ENCODE assay signal across 1 cellular context in the genomic region with DNA sequence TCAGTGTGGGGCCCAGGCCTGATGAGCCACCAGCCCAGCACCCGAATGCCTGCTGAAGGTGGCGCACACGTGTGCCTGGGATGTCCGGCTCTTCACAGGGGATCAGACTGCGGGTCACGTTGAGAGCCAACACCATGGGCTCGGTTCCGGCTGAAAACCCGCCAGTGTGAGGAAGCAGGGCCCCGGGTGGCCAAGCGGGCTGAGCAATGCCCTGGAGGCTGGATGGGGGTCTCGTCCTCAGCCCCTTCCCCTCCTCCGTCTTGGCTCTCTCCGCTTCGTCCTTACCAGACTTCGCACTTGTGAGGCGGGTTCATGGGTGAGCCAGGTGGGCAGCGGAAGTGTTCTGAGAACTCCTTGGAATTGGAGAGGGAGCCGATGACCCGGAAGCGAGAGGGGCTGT.
TF ChIP-seq lines count a peak whose summit lies in the region.

No MANE protein-coding gene starts in this region.

TF ChIP-seq in K562, 482 proteins besides CTCF, POLR2A, EP300 and RAD21 (continued from another document):
- TF ChIP-seq, protein P1, sequence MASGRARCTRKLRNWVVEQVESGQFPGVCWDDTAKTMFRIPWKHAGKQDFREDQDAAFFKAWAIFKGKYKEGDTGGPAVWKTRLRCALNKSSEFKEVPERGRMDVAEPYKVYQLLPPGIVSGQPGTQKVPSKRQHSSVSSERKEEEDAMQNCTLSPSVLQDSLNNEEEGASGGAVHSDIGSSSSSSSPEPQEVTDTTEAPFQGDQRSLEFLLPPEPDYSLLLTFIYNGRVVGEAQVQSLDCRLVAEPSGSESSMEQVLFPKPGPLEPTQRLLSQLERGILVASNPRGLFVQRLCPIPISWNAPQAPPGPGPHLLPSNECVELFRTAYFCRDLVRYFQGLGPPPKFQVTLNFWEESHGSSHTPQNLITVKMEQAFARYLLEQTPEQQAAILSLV (tag; IDR thresholded peaks at IDR 0.05), result no peak
- TF ChIP-seq GATA2 (CRISPR knock-in tag; IDR thresholded peaks at IDR 0.05) (no peak), SRSF7 (optimal IDR thresholded peaks at IDR 0.05; ENCODE audit: low read depth, low read length) (no peak), KDM2B (CRISPR knock-in tag; IDR thresholded peaks at IDR 0.05) (no peak), ZNF174 (CRISPR knock-in tag; IDR thresholded peaks at IDR 0.05) (no peak), BRD4 (IDR thresholded peaks at IDR 0.05) (no peak), NFE2L1 (tag; IDR thresholded peaks at IDR 0.05; ENCODE audit: borderline replicate concordance, low read depth) (no peak), STAT5B (CRISPR knock-in tag; IDR thresholded peaks at IDR 0.05) (no peak), MIER1 (IDR thresholded peaks at IDR 0.05; ENCODE audit: low read depth) (no peak), ZNF184 (CRISPR knock-in tag; IDR thresholded peaks at IDR 0.05) (no peak), CBFA2T3 (IDR thresholded peaks at IDR 0.05) (no peak), MYBL2 (IDR thresholded peaks at IDR 0.05; ENCODE audit: low read depth) (no peak), MYBL2 (CRISPR knock-in tag; IDR thresholded peaks at IDR 0.05; ENCODE audit: borderline replicate concordance) (no peak), SNIP1 (IDR thresholded peaks at IDR 0.05; ENCODE audit: low read depth) (no peak), CEBPB (tag; IDR thresholded peaks at IDR 0.05) (no peak)
- TF ChIP-seq, protein P2, sequence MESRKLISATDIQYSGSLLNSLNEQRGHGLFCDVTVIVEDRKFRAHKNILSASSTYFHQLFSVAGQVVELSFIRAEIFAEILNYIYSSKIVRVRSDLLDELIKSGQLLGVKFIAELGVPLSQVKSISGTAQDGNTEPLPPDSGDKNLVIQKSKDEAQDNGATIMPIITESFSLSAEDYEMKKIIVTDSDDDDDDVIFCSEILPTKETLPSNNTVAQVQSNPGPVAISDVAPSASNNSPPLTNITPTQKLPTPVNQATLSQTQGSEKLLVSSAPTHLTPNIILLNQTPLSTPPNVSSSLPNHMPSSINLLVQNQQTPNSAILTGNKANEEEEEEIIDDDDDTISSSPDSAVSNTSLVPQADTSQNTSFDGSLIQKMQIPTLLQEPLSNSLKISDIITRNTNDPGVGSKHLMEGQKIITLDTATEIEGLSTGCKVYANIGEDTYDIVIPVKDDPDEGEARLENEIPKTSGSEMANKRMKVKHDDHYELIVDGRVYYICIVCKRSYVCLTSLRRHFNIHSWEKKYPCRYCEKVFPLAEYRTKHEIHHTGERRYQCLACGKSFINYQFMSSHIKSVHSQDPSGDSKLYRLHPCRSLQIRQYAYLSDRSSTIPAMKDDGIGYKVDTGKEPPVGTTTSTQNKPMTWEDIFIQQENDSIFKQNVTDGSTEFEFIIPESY (CRISPR knock-in tag; IDR thresholded peaks at IDR 0.05), result no peak
- TF ChIP-seq, protein P3, sequence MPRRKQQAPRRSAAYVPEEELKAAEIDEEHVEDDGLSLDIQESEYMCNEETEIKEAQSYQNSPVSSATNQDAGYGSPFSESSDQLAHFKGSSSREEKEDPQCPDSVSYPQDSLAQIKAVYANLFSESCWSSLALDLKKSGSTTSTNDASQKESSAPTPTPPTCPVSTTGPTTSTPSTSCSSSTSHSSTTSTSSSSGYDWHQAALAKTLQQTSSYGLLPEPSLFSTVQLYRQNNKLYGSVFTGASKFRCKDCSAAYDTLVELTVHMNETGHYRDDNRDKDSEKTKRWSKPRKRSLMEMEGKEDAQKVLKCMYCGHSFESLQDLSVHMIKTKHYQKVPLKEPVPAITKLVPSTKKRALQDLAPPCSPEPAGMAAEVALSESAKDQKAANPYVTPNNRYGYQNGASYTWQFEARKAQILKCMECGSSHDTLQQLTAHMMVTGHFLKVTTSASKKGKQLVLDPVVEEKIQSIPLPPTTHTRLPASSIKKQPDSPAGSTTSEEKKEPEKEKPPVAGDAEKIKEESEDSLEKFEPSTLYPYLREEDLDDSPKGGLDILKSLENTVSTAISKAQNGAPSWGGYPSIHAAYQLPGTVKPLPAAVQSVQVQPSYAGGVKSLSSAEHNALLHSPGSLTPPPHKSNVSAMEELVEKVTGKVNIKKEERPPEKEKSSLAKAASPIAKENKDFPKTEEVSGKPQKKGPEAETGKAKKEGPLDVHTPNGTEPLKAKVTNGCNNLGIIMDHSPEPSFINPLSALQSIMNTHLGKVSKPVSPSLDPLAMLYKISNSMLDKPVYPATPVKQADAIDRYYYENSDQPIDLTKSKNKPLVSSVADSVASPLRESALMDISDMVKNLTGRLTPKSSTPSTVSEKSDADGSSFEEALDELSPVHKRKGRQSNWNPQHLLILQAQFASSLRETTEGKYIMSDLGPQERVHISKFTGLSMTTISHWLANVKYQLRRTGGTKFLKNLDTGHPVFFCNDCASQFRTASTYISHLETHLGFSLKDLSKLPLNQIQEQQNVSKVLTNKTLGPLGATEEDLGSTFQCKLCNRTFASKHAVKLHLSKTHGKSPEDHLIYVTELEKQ (CRISPR knock-in tag; IDR thresholded peaks at IDR 0.05), result no peak
